18 cellular contexts compared by ENCODE assay signal in genomic region chr9:137220317-137221094, GRCh38. TPM values are rescaled to one million over a fixed set of nuclear protein-coding genes. Genes with fewer than 3 reads are reported as not detected.
DNase-seq lines count a peak whose midpoint lies in the region; ATAC-seq, FAIRE-seq and TF ChIP-seq lines count a peak whose summit lies in the region.
"Had no signal": no experiment of that assay in that cellular context is flagged by ENCODE, and none has a peak within 500 bp of the region (broad histone marks: within the 10 kb centered on the region; RNA-seq: fewer than 3 reads in every experiment).

No MANE protein-coding gene starts in this region.

- H3K27me3 Mint-ChIP-seq in MCF 10A (ENCODE audit: insufficient read depth, unreplicated experiment) (no peaks in the 10 kb centered on the region), osteocyte (ENCODE audit: unreplicated experiment) (no peaks in the 10 kb centered on the region)
- H3K27me3 Mint-ChIP-seq: stimulated activated naive CD8-positive, alpha-beta T cell treated with anti-CD3 and anti-CD28 coated beads, Interleukin-15, Interleukin-2, amounts not matched to agents 100 ng/mL and 50 ng/mL, for 24 hours had no signal

- H3K9me3 ChIP-seq in mammary epithelial cell (replicated peaks; ENCODE audit: insufficient read depth, low read length) (no peaks in the 10 kb centered on the region), Panc1 (ENCODE audit: control insufficient read depth, insufficient read depth, low read depth, low read length) (no peaks in the 10 kb centered on the region), K562 (replicated peaks; ENCODE audit: control insufficient read depth, insufficient read depth, low read depth, low read length) (no peaks in the 10 kb centered on the region), GM23248 (ENCODE audit: low read depth) (no peaks in the 10 kb centered on the region)
- H3K9me3 ChIP-seq: vagina had no signal

- H3K9me3 Mint-ChIP-seq in MCF 10A (ENCODE audit: unreplicated experiment) (no peaks in the 10 kb centered on the region), osteocyte (ENCODE audit: unreplicated experiment) (no peaks in the 10 kb centered on the region)
- H3K9me3 Mint-ChIP-seq: stimulated activated naive CD8-positive, alpha-beta T cell treated with anti-CD3 and anti-CD28 coated beads, Interleukin-15, Interleukin-2, amounts not matched to agents 100 ng/mL and 50 ng/mL, for 24 hours had no signal

- POLR2A ChIA-PET in MCF 10A (lab: Yijun Ruan, JAX) (interaction anchor here (0.6 to 1.9 kb wide), 6 partner anchors 15 to 91 kb away, joined by 3 to 5 read pairs (median 4); partner anchors contain the start of genes NDOR1, TMEM203 and TPRN), Panc1 (lab: Charles Lee) (no interaction called here), K562 (lab: Yijun Ruan, JAX) (interaction anchor here (0.9 to 2.1 kb wide), 5 partner anchors 12 to 32 kb away, joined by 3 to 6 read pairs (median 4); partner anchors contain the start of genes ANAPC2, SSNA1 and TUBB4B)

- in situ Hi-C loops in mammary epithelial cell (cut with MboI; ENCODE audit: low sequenced_read_pairs in 2 of 2), result loop anchor here in 1 of 2 donors (10.0 kb wide), 1 partner anchor 96 kb away; no protein-coding TSS in a partner anchor
- in situ Hi-C loops in Panc1 (cut with HindIII; ENCODE audit: low pct_unique_long_range_greater_than_20kb, low sequenced_read_pairs), result no loop called here
- in situ Hi-C loops in K562 (cut with MboI), result no loop called here
- in situ Hi-C loops in GM23248 (cut with MboI), result no loop called here

- peaks cover 1% of the 10 kb centered on the region for H3K79me2 ChIP-seq in mammary epithelial cell (ENCODE audit: insufficient read depth, low read length)
- peaks cover 18% of the 10 kb centered on the region; the same call in 2 of the 3 replicates for H3K79me2 ChIP-seq in K562 (ENCODE audit: control insufficient read depth, insufficient read depth, low read length)
- no peaks in the 10 kb centered on the region for H3K79me2 ChIP-seq in GM23248 (ENCODE audit: insufficient read depth)

- no peak overlapping the region for H3K27ac Mint-ChIP-seq in MCF 10A (ENCODE audit: low read depth, unreplicated experiment)
- H3K27ac Mint-ChIP-seq in osteocyte (ENCODE audit: unreplicated experiment), result no peak overlapping the region
- H3K27ac Mint-ChIP-seq: stimulated activated naive CD8-positive, alpha-beta T cell treated with anti-CD3 and anti-CD28 coated beads, Interleukin-15, Interleukin-2, amounts not matched to agents 100 ng/mL and 50 ng/mL, for 24 hours had no signal

- FAIRE-seq in K562 (lab: Jason Lieb, UNC), result no peak
- FAIRE-seq: keratinocyte, TTC549 had no signal

- peaks cover 5% of the 10 kb centered on the region for H3K4me1 Mint-ChIP-seq in MCF 10A (ENCODE audit: insufficient read depth, unreplicated experiment)
- peaks cover 11% of the 10 kb centered on the region for H3K4me1 Mint-ChIP-seq in osteocyte (ENCODE audit: unreplicated experiment)

- dilution Hi-C loops in mammary epithelial cell (cut with HindIII; ENCODE audit: low sequenced_read_pairs), result loop anchor here (5.0 kb wide), 2 partner anchors 43 to 47 kb away; no protein-coding TSS in a partner anchor

- intact Hi-C loops in MCF 10A (cut with micrococcal nuclease) (loop anchor here (10.0 kb wide), 2 partner anchors 46 to 176 kb away; partner anchors contain the start of genes LRRC26, NPDC1 and TMEM210), mammary epithelial cell (cut with micrococcal nuclease) (no loop called here), Panc1 (cut with micrococcal nuclease; ENCODE audit: unreplicated experiment) (no loop called here), K562 (cut with micrococcal nuclease) (no loop called here), left colon (cut with DNase I, micrococcal nuclease) (loop anchor here in 1 of 2 donors (10.0 kb wide), 1 partner anchor 46 kb away; the partner anchor contains the start of genes LRRC26 and TMEM210)

- H3K9me1 ChIP-seq in K562 (ENCODE audit: control insufficient read depth, insufficient read depth, low read length), result no peaks in the 10 kb centered on the region

- peaks cover 5% of the 10 kb centered on the region for H3K36me3 Mint-ChIP-seq in MCF 10A (ENCODE audit: insufficient read depth, unreplicated experiment)
- H3K36me3 Mint-ChIP-seq in osteocyte (ENCODE audit: unreplicated experiment), result no peaks in the 10 kb centered on the region

- DNase-seq in MCF 10A (ENCODE audit: unreplicated experiment) (no peak), mammary epithelial cell (no peak), Panc1 (ENCODE audit: low read depth, low spot score) (no peak), K562 (ENCODE audit: extremely low read depth in 1 of 4, low spot score in 3 of 4) (no peak), osteocyte (ENCODE audit: extremely low spot score, unreplicated experiment) (no peak), left colon (no peak), GM23248 (no peak)
- DNase-seq: DMS79 treated with DMSO at 0.1 percent for 48 hours, KBM-7, NCI-H1105, SIG-M5 had no signal

- H3F3A ChIP-seq in GM23248 (ENCODE audit: insufficient read depth), result no peaks in the 10 kb centered on the region

- TF ChIP-seq EP300 in K562 (IDR thresholded peaks at IDR 0.05; ENCODE audit: low read length), result no peak

- CTCF ChIA-PET in MCF 10A (lab: Yijun Ruan, JAX) (interaction anchor here (0.7 to 0.8 kb wide), 2 partner anchors 16 to 274 kb away, joined by 3 to 4 read pairs; no protein-coding TSS in a partner anchor), mammary epithelial cell (lab: Charles Lee; ENCODE audit: low non-redundant PET) (no interaction called here), Panc1 (lab: Charles Lee) (no interaction called here), K562 (lab: Yijun Ruan, JAX; ENCODE audit: low intra/inter-chr PET ratio) (no interaction called here)

- H3K4me3 ChIP-seq in mammary epithelial cell (replicated peaks in 1 of 3; ENCODE audit: insufficient read depth in 1 of 3, low read depth in 2 of 3, low read length in 3 of 3) (no peak overlapping the region), Panc1 (ENCODE audit: low read depth in 2 of 2, low read length in 2 of 2) (no peak overlapping the region), K562 (no peak overlapping the region), GM23248 (no peak overlapping the region)
- H3K4me3 ChIP-seq: smooth muscle cell had no signal

- no peak for TF ChIP-seq CTCF in MCF 10A (IDR thresholded peaks at IDR 0.05; ENCODE audit: unreplicated experiment)
- no peak for TF ChIP-seq CTCF in mammary epithelial cell (conservative IDR thresholded peaks at IDR 0.05 in 1 of 2, IDR thresholded peaks at IDR 0.05 in 1 of 2; ENCODE audit: extremely low read depth in 1 of 2, insufficient read depth in 1 of 2, low read depth in 1 of 2, low read length in 2 of 2)
- no peak for TF ChIP-seq CTCF in Panc1 (IDR thresholded peaks at IDR 0.05)
- TF ChIP-seq CTCF in K562 (IDR thresholded peaks at IDR 0.05 in 2 of 3, conservative IDR thresholded peaks at IDR 0.05 in 1 of 3; ENCODE audit: insufficient read depth in 2 of 3, low read depth in 1 of 3, low read length in 3 of 3), result no peak
- TF ChIP-seq CTCF in osteocyte (IDR thresholded peaks at IDR 0.05), result no peak

- H3K4me3 Mint-ChIP-seq in MCF 10A (ENCODE audit: unreplicated experiment), result peak overlapping the region; percentile 12
- peak overlapping the region; percentile 45 for H3K4me3 Mint-ChIP-seq in osteocyte (ENCODE audit: unreplicated experiment)
- H3K4me3 Mint-ChIP-seq: stimulated activated naive CD8-positive, alpha-beta T cell treated with anti-CD3 and anti-CD28 coated beads, Interleukin-15, Interleukin-2, amounts not matched to agents 100 ng/mL and 50 ng/mL, for 24 hours had no signal

- H3K4me2 ChIP-seq in mammary epithelial cell (ENCODE audit: insufficient read depth, low read depth, low read length) (no peak overlapping the region), K562 (ENCODE audit: insufficient read depth, low read length) (no peak overlapping the region), GM23248 (ENCODE audit: unreplicated experiment) (no peak overlapping the region)

- no peak for TF ChIP-seq POLR2A in K562 (conservative IDR thresholded peaks at IDR 0.05)

- TF ChIP-seq RAD21 in K562 (CRISPR knock-in tag; conservative IDR thresholded peaks at IDR 0.05 in 1 of 2, IDR thresholded peaks at IDR 0.05 in 1 of 2), result no peak

- BruUV-seq in MCF 10A (replicated peaks; lab: Mats Ljungman, UMichigan) (no TSS peak), mammary epithelial cell (replicated peaks; lab: Mats Ljungman, UMichigan) (no TSS peak), Panc1 (replicated peaks; lab: Mats Ljungman, UMichigan) (no TSS peak), K562 (replicated peaks; lab: Mats Ljungman, UMichigan) (no TSS peak)

- no peaks in the 10 kb centered on the region for H3K36me3 ChIP-seq in mammary epithelial cell (ENCODE audit: insufficient read depth, low read length)
- H3K36me3 ChIP-seq in Panc1 (ENCODE audit: control insufficient read depth, insufficient read depth, low read length), result peaks cover 2% of the 10 kb centered on the region; the same call in 1 of the 2 replicates
- H3K36me3 ChIP-seq in K562 (ENCODE audit: control insufficient read depth, insufficient read depth, low read length), result peaks cover 16% of the 10 kb centered on the region; the same call in 1 of the 3 replicates
- H3K36me3 ChIP-seq in GM23248 (ENCODE audit: low read depth), result no peaks in the 10 kb centered on the region
- H3K36me3 ChIP-seq: vagina had no signal

- peaks cover 48% of the 10 kb centered on the region for H3K4me1 ChIP-seq in mammary epithelial cell (ENCODE audit: insufficient read depth, low read length)
- peaks cover 29% of the 10 kb centered on the region for H3K4me1 ChIP-seq in Panc1 (ENCODE audit: control insufficient read depth, insufficient read depth, low read length)
- H3K4me1 ChIP-seq in K562 (replicated peaks in 1 of 2; ENCODE audit: control insufficient read depth in 2 of 2, insufficient read depth in 2 of 2, low read length in 2 of 2), result peaks cover 34 to 93% of the 10 kb centered on the region in 2 experiments
- H3K4me1 ChIP-seq in GM23248 (ENCODE audit: insufficient read depth), result peaks cover 16% of the 10 kb centered on the region

- no peaks in the 10 kb centered on the region for H3K27me3 ChIP-seq in mammary epithelial cell (ENCODE audit: insufficient read depth, low read length)
- no peaks in the 10 kb centered on the region for H3K27me3 ChIP-seq in Panc1 (ENCODE audit: control insufficient read depth, insufficient read depth, low read length)
- no peaks in the 10 kb centered on the region for H3K27me3 ChIP-seq in K562 (ENCODE audit: control insufficient read depth in 2 of 2, insufficient read depth in 2 of 2, low read length in 2 of 2)
- no peaks in the 10 kb centered on the region for H3K27me3 ChIP-seq in GM23248 (replicated peaks; ENCODE audit: insufficient read depth)
- H3K27me3 ChIP-seq: vagina had no signal

- H4K20me1 ChIP-seq in mammary epithelial cell (ENCODE audit: insufficient read depth, low read length) (no peaks in the 10 kb centered on the region), K562 (replicated peaks; ENCODE audit: control insufficient read depth, insufficient read depth, low read length) (no peaks in the 10 kb centered on the region), GM23248 (ENCODE audit: insufficient read depth) (no peaks in the 10 kb centered on the region)

- H3K27ac ChIP-seq in mammary epithelial cell (ENCODE audit: insufficient read depth, low read depth, low read length) (no peak overlapping the region), Panc1 (ENCODE audit: low read length) (peak overlapping the region; percentile 51; the same call in 1 of the 2 replicates), K562 (ENCODE audit: extremely low read depth, low read depth, low read length) (no peak overlapping the region), GM23248 (no peak overlapping the region)
- H3K27ac ChIP-seq: vagina had no signal

- no peak overlapping the region for H3K9ac ChIP-seq in mammary epithelial cell (ENCODE audit: insufficient read depth, low read length)
- peak overlapping the region in 1 of 2 experiments; percentile 77; a peak in 1 of 4 replicates for H3K9ac ChIP-seq in K562 (ENCODE audit: insufficient read depth in 1 of 2, low read depth in 2 of 2, low read length in 2 of 2)
- no peak overlapping the region for H3K9ac ChIP-seq in GM23248

- no peaks in the 10 kb centered on the region for H3K9me2 ChIP-seq in GM23248 (ENCODE audit: insufficient read depth)

- H2AFZ ChIP-seq in mammary epithelial cell (ENCODE audit: low read depth, low read length) (no peak overlapping the region), K562 (ENCODE audit: low read depth, low read length) (no peak overlapping the region), GM23248 (no peak overlapping the region)

- no peak for ATAC-seq in Panc1
- ATAC-seq in K562, result no peak
- ATAC-seq in left colon, result no peak
- ATAC-seq in HG03469 (IDR thresholded peaks at IDR 0.05; ENCODE audit: unreplicated experiment), result no peak

- WGBS in mammary epithelial cell (ENCODE audit: low coverage, missing lambda C conversion rate), result 98% methylated on average over 17 of the region's 52 CpGs
- 89% methylated on average over 43 of the region's 52 CpGs for WGBS in K562 (ENCODE audit: insufficient coverage, low coverage, missing lambda C conversion rate)
- WGBS in GM23248 (ENCODE audit: low coverage in 1 of 2, low lambda C conversion rate in 2 of 2, missing lambda C conversion rate in 2 of 2), 2 experiments, result 93 to 94% methylated on average over 44 to 51 of the region's 52 CpGs

RNA-seq across cellular contexts. Expression of gene RNF208, which starts 1.5 kb away (rescaled TPM):
- total RNA-seq in MCF 10A (2022), result 2.5 and 3.1 TPM in 2 replicates
- 1 to 10 TPM in 1 of 2 donors, not detected in 1; 1.0 TPM for total RNA-seq in mammary epithelial cell
- polyA plus RNA-seq in mammary epithelial cell, result 0.10 TPM
- not detected for polyA minus RNA-seq in mammary epithelial cell
- 11.5 TPM for total RNA-seq in Panc1 (2021; ENCODE audit: unreplicated experiment)
- polyA plus RNA-seq in Panc1 (2012; ENCODE audit: insufficient read length), result 43.7 TPM
- total RNA-seq in K562 (2011; cell fraction: chromatin; rRNA removed; ENCODE audit: low replicate concordance), result 0.97 and 2.3 TPM in 2 replicates
- total RNA-seq in K562 (2011; cell fraction: nucleolus; rRNA removed), result 2.1 and 2.3 TPM in 2 replicates
- total RNA-seq in K562 (2011; cell fraction: nucleoplasm; rRNA removed), result 0.61 and 1.8 TPM in 2 replicates
- 0.50 and 0.90 TPM in 2 replicates for total RNA-seq in K562 (2014; rRNA removed)
- not detected in 2 replicates for total RNA-seq in K562 (2014; rRNA removed; fragmentation: Illumina TruSeq; extraction: Trizol)
- 0.47 and 0.49 TPM in 2 replicates for total RNA-seq in K562 (2015; rRNA removed; fragmentation: Illumina TruSeq; extraction: Trizol)
- total RNA-seq in K562 (2021), result 6.6 and 6.9 TPM in 2 replicates
- polyA plus RNA-seq in K562 (2011; rRNA removed), result 0.15 and 1.3 TPM in 2 replicates
- 0.40 and 1.2 TPM in 2 replicates for polyA plus RNA-seq in K562 (2011; cell fraction: cytosol; rRNA removed)
- 9.0 and 9.2 TPM in 2 replicates for polyA plus RNA-seq in K562 (2011; cell fraction: nucleus; rRNA removed)
- polyA plus RNA-seq in K562 (2012), result 6.0 and 7.9 TPM in 2 replicates
- polyA plus RNA-seq in K562 (2014; fragmentation: Illumina TruSeq; extraction: Trizol), result 0.62 and 2.4 TPM in 2 replicates
- under 1 TPM in 1 of 2 experiments, not detected in 1; 0.18 TPM for polyA plus RNA-seq in K562 (2014; fragmentation: Nextera tagmentation; extraction: Ambion mirVana)
- 3.1 and 5.1 TPM in 2 replicates for polyA plus RNA-seq in K562 (2014; rRNA removed)
- polyA minus RNA-seq in K562 (2011; rRNA and poly(A)+ RNA removed), result not detected in 2 replicates
- polyA minus RNA-seq in K562 (2011; cell fraction: cytosol; rRNA and poly(A)+ RNA removed), result 2.1 and 3.4 TPM in 2 replicates
- 0.78 and 0.81 TPM in 2 replicates for polyA minus RNA-seq in K562 (2011; cell fraction: nucleus; rRNA and poly(A)+ RNA removed)
- 7.2 and 8.0 TPM in 2 replicates for total RNA-seq in osteocyte
- 1 to 10 TPM; 5.1 to 9.7 TPM for total RNA-seq in left colon
- 0.65 TPM in 1 of 2 replicates, not detected in the other for total RNA-seq in GM23248 (2014; rRNA removed; shearing (Covaris generic))
- 0.29 and 0.34 TPM in 2 replicates for polyA plus RNA-seq in GM23248 (2016; fragmentation: Nextera tagmentation; extraction: Ambion mirVana)
- polyA plus RNA-seq: keratinocyte had no signal

RNA-seq across cellular contexts. Expression of gene CYSRT1, which starts 4.5 kb away (rescaled TPM):
- total RNA-seq in MCF 10A (2022) (1.4 and 1.8 TPM in 2 replicates), mammary epithelial cell (1 to 10 TPM; 1.3 to 2.2 TPM), Panc1 (2021; ENCODE audit: unreplicated experiment) (0.67 TPM), K562 (2014; rRNA removed) (0.41 and 0.73 TPM in 2 replicates), K562 (2014; rRNA removed; fragmentation: Illumina TruSeq; extraction: Trizol) (not detected in 2 replicates), K562 (2015; rRNA removed; fragmentation: Illumina TruSeq; extraction: Trizol) (0.22 and 0.60 TPM in 2 replicates), K562 (2021) (0.22 and 0.60 TPM in 2 replicates), osteocyte (1.5 and 1.7 TPM in 2 replicates), left colon (under 1 TPM; 0.43 to 0.47 TPM)
- polyA plus RNA-seq in mammary epithelial cell (2.7 TPM), K562 (2011; rRNA removed) (0.24 and 0.91 TPM in 2 replicates), K562 (2014; fragmentation: Illumina TruSeq; extraction: Trizol) (0.32 TPM in 1 of 2 replicates, not detected in the other), K562 (2014; fragmentation: Nextera tagmentation; extraction: Ambion mirVana) (under 1 TPM in 1 of 2 experiments, not detected in 1; 0.04 TPM), K562 (2014; rRNA removed) (0.15 and 1.4 TPM in 2 replicates), GM23248 (2016; fragmentation: Nextera tagmentation; extraction: Ambion mirVana) (0.24 and 0.75 TPM in 2 replicates)
- not detected for polyA minus RNA-seq in mammary epithelial cell
- polyA plus RNA-seq in Panc1 (2012; ENCODE audit: insufficient read length), result 2.3 TPM
- total RNA-seq in K562 (2011; cell fraction: chromatin; rRNA removed; ENCODE audit: low replicate concordance), result 1.2 TPM in 1 of 2 replicates, not detected in the other
- 0.92 and 1.2 TPM in 2 replicates for total RNA-seq in K562 (2011; cell fraction: nucleolus; rRNA removed)
- total RNA-seq in K562 (2011; cell fraction: nucleoplasm; rRNA removed), result 0.46 and 0.51 TPM in 2 replicates
- 0.66 and 2.3 TPM in 2 replicates for polyA plus RNA-seq in K562 (2011; cell fraction: cytosol; rRNA removed)
- 0.42 and 0.61 TPM in 2 replicates for polyA plus RNA-seq in K562 (2011; cell fraction: nucleus; rRNA removed)
- 0.47 and 1.4 TPM in 2 replicates for polyA plus RNA-seq in K562 (2012)
- polyA minus RNA-seq in K562 (2011; rRNA and poly(A)+ RNA removed), result 0.32 TPM in 1 of 2 replicates, not detected in the other
- not detected in 2 replicates for polyA minus RNA-seq in K562 (2011; cell fraction: cytosol; rRNA and poly(A)+ RNA removed)
- polyA minus RNA-seq in K562 (2011; cell fraction: nucleus; rRNA and poly(A)+ RNA removed), result 0.54 and 0.56 TPM in 2 replicates
- 0.43 TPM in 1 of 2 replicates, not detected in the other for total RNA-seq in GM23248 (2014; rRNA removed; shearing (Covaris generic))

RNA-seq across cellular contexts. Expression of gene RNF224, which starts 6.8 kb away (rescaled TPM):
- total RNA-seq in MCF 10A (2022) (0.16 and 0.44 TPM in 2 replicates), mammary epithelial cell (under 1 TPM in 1 of 2 donors, not detected in 1; 0.28 TPM), Panc1 (2021; ENCODE audit: unreplicated experiment) (0.15 TPM), K562 (2014; rRNA removed) (0.16 TPM in 1 of 2 replicates, not detected in the other), K562 (2014; rRNA removed; fragmentation: Illumina TruSeq; extraction: Trizol) (not detected in 2 replicates), K562 (2015; rRNA removed; fragmentation: Illumina TruSeq; extraction: Trizol) (not detected in 2 replicates), K562 (2021) (not detected in 2 replicates), osteocyte (not detected in 2 replicates), left colon (not detected)
- polyA plus RNA-seq in mammary epithelial cell (0.02 TPM), K562 (2011; rRNA removed) (0.04 TPM in 1 of 2 replicates, not detected in the other), K562 (2014; fragmentation: Illumina TruSeq; extraction: Trizol) (not detected in 2 replicates), K562 (2014; fragmentation: Nextera tagmentation; extraction: Ambion mirVana) (not detected), K562 (2014; rRNA removed) (not detected in 2 replicates), GM23248 (2016; fragmentation: Nextera tagmentation; extraction: Ambion mirVana) (not detected in 2 replicates)
- not detected for polyA minus RNA-seq in mammary epithelial cell
- 1.1 TPM for polyA plus RNA-seq in Panc1 (2012; ENCODE audit: insufficient read length)
- total RNA-seq in K562 (2011; cell fraction: chromatin; rRNA removed; ENCODE audit: low replicate concordance), result 0.25 TPM in 1 of 2 replicates, not detected in the other
- 0.17 and 0.26 TPM in 2 replicates for total RNA-seq in K562 (2011; cell fraction: nucleolus; rRNA removed)
- total RNA-seq in K562 (2011; cell fraction: nucleoplasm; rRNA removed), result not detected in 2 replicates
- polyA plus RNA-seq in K562 (2011; cell fraction: cytosol; rRNA removed), result 0.18 TPM in 1 of 2 replicates, not detected in the other
- polyA plus RNA-seq in K562 (2011; cell fraction: nucleus; rRNA removed), result 0.10 and 0.16 TPM in 2 replicates
- 0.25 and 0.58 TPM in 2 replicates for polyA plus RNA-seq in K562 (2012)
- polyA minus RNA-seq in K562 (2011; rRNA and poly(A)+ RNA removed), result not detected in 2 replicates
- not detected in 2 replicates for polyA minus RNA-seq in K562 (2011; cell fraction: cytosol; rRNA and poly(A)+ RNA removed)
- polyA minus RNA-seq in K562 (2011; cell fraction: nucleus; rRNA and poly(A)+ RNA removed), result not detected in 2 replicates
- total RNA-seq in GM23248 (2014; rRNA removed; shearing (Covaris generic)), result not detected in 2 replicates
- total RNA-seq: smooth muscle cell had no signal
- polyA plus RNA-seq: keratinocyte, smooth muscle cell had no signal

RNA-seq across cellular contexts. Expression of gene SLC34A3, which starts 10.2 kb away (rescaled TPM):
- total RNA-seq in MCF 10A (2022), result not detected in 2 replicates
- not detected for total RNA-seq in mammary epithelial cell
- not detected for polyA plus RNA-seq in mammary epithelial cell
- not detected for polyA minus RNA-seq in mammary epithelial cell
- not detected for total RNA-seq in Panc1 (2021; ENCODE audit: unreplicated experiment)
- polyA plus RNA-seq in Panc1 (2012; ENCODE audit: insufficient read length), result 0.78 TPM
- total RNA-seq in K562 (2011; cell fraction: chromatin; rRNA removed; ENCODE audit: low replicate concordance), result not detected in 2 replicates
- total RNA-seq in K562 (2011; cell fraction: nucleolus; rRNA removed), result not detected in 2 replicates
- total RNA-seq in K562 (2011; cell fraction: nucleoplasm; rRNA removed), result not detected in 2 replicates
- total RNA-seq in K562 (2014; rRNA removed), result not detected in 2 replicates
- not detected in 2 replicates for total RNA-seq in K562 (2014; rRNA removed; fragmentation: Illumina TruSeq; extraction: Trizol)
- not detected in 2 replicates for total RNA-seq in K562 (2015; rRNA removed; fragmentation: Illumina TruSeq; extraction: Trizol)
- total RNA-seq in K562 (2021), result not detected in 2 replicates
- not detected in 2 replicates for polyA plus RNA-seq in K562 (2011; rRNA removed)
- 0.03 TPM in 1 of 2 replicates, not detected in the other for polyA plus RNA-seq in K562 (2011; cell fraction: cytosol; rRNA removed)
- polyA plus RNA-seq in K562 (2011; cell fraction: nucleus; rRNA removed), result not detected in 2 replicates
- 0.09 and 0.21 TPM in 2 replicates for polyA plus RNA-seq in K562 (2012)
- not detected in 2 replicates for polyA plus RNA-seq in K562 (2014; fragmentation: Illumina TruSeq; extraction: Trizol)
- polyA plus RNA-seq in K562 (2014; fragmentation: Nextera tagmentation; extraction: Ambion mirVana), result not detected
- polyA plus RNA-seq in K562 (2014; rRNA removed), result not detected in 2 replicates
- not detected in 2 replicates for polyA minus RNA-seq in K562 (2011; rRNA and poly(A)+ RNA removed)
- polyA minus RNA-seq in K562 (2011; cell fraction: cytosol; rRNA and poly(A)+ RNA removed), result not detected in 2 replicates
- not detected in 2 replicates for polyA minus RNA-seq in K562 (2011; cell fraction: nucleus; rRNA and poly(A)+ RNA removed)
- total RNA-seq in osteocyte, result not detected in 2 replicates
- total RNA-seq in left colon, result not detected
- not detected in 2 replicates for total RNA-seq in GM23248 (2014; rRNA removed; shearing (Covaris generic))
- not detected in 2 replicates for polyA plus RNA-seq in GM23248 (2016; fragmentation: Nextera tagmentation; extraction: Ambion mirVana)
- total RNA-seq: mononuclear cell, smooth muscle cell, vagina had no signal
- polyA plus RNA-seq: keratinocyte, smooth muscle cell had no signal

RNA-seq across cellular contexts. Expression of gene NDOR1, which starts 15.0 kb away (rescaled TPM):
- total RNA-seq in MCF 10A (2022) (16.6 and 18.0 TPM in 2 replicates), mammary epithelial cell (10 to 100 TPM in 1 of 2 donors, 1 to 10 TPM in 1; 6.8 to 22.8 TPM), Panc1 (2021; ENCODE audit: unreplicated experiment) (15.6 TPM), K562 (2014; rRNA removed) (15.7 and 30.2 TPM in 2 replicates), K562 (2014; rRNA removed; fragmentation: Illumina TruSeq; extraction: Trizol) (1.9 and 2.7 TPM in 2 replicates), K562 (2015; rRNA removed; fragmentation: Illumina TruSeq; extraction: Trizol) (11.0 and 11.3 TPM in 2 replicates), K562 (2021) (32.6 and 36.9 TPM in 2 replicates), osteocyte (15.5 and 20.5 TPM in 2 replicates), left colon (10 to 100 TPM; 12.1 to 18.8 TPM)
- polyA plus RNA-seq in mammary epithelial cell (8.3 TPM), K562 (2011; rRNA removed) (5.6 and 11.5 TPM in 2 replicates), K562 (2014; fragmentation: Illumina TruSeq; extraction: Trizol) (6.9 and 17.5 TPM in 2 replicates), K562 (2014; fragmentation: Nextera tagmentation; extraction: Ambion mirVana) (under 1 TPM; 0.06 TPM), K562 (2014; rRNA removed) (30.4 and 35.0 TPM in 2 replicates), GM23248 (2016; fragmentation: Nextera tagmentation; extraction: Ambion mirVana) (7.7 and 8.5 TPM in 2 replicates)
- polyA minus RNA-seq in mammary epithelial cell, result 3.8 TPM
- 13.7 TPM for polyA plus RNA-seq in Panc1 (2012; ENCODE audit: insufficient read length)
- 31.8 and 95.9 TPM in 2 replicates for total RNA-seq in K562 (2011; cell fraction: chromatin; rRNA removed; ENCODE audit: low replicate concordance)
- 71.7 and 83.3 TPM in 2 replicates for total RNA-seq in K562 (2011; cell fraction: nucleolus; rRNA removed)
- total RNA-seq in K562 (2011; cell fraction: nucleoplasm; rRNA removed), result 36.2 and 42.8 TPM in 2 replicates
- 11.3 and 23.7 TPM in 2 replicates for polyA plus RNA-seq in K562 (2011; cell fraction: cytosol; rRNA removed)
- polyA plus RNA-seq in K562 (2011; cell fraction: nucleus; rRNA removed), result 96.9 and 166 TPM in 2 replicates
- polyA plus RNA-seq in K562 (2012), result 19.8 and 29.6 TPM in 2 replicates
- 1.0 and 2.7 TPM in 2 replicates for polyA minus RNA-seq in K562 (2011; rRNA and poly(A)+ RNA removed)
- polyA minus RNA-seq in K562 (2011; cell fraction: cytosol; rRNA and poly(A)+ RNA removed), result 9.8 and 12.8 TPM in 2 replicates
- 16.9 and 17.4 TPM in 2 replicates for polyA minus RNA-seq in K562 (2011; cell fraction: nucleus; rRNA and poly(A)+ RNA removed)
- total RNA-seq in GM23248 (2014; rRNA removed; shearing (Covaris generic)), result 12.1 and 12.4 TPM in 2 replicates
